In the genomic region with DNA sequence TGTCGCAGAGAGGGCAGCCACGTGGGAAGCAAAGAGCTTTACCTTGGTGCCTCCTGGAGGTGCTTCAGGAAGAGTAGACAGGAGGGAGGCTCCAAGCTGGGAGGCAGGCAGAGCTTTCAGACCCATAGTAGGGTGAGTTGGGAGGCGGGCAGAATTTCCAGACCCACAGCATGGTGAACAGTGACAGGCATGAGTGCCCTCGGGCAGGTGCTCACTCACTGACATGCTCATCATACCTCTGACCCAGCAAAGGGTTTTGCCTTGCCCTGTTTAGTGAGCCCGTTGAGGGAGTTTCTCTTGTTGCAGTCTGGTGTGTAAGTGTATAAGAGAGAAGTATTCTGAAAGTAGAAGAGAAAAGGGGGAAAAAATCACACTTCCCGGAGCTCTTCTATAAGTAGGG, we compare ENCODE assay signal across 16 cellular contexts.
A peak's percentile ranks its signal among the peaks of the same experiment; 100 is the strongest.
DNase-seq lines count a peak whose midpoint lies in the region; ATAC-seq and TF ChIP-seq lines count a peak whose summit lies in the region.
"Had no signal": no experiment of that assay in that cellular context is flagged by ENCODE, and none has a peak within 500 bp of the region (broad histone marks: within the 10 kb centered on the region; RNA-seq: fewer than 3 reads in every experiment).

No MANE protein-coding gene starts in this region.

- H3K4me3 Mint-ChIP-seq in GM23338 (no peak overlapping the region), WTC11 (no peak overlapping the region), Caco-2 (ENCODE audit: unreplicated experiment) (no peak overlapping the region)
- H3K4me3 Mint-ChIP-seq: CD4-positive, alpha-beta memory T cell; H9 had no signal

- H3K18ac ChIP-seq in trophoblast cell (ENCODE audit: low read length) = no peak overlapping the region

- no peaks in the 10 kb centered on the region for H3K27me3 ChIP-seq in GM23338 (ENCODE audit: insufficient read depth)
- H3K27me3 ChIP-seq in trophoblast cell (ENCODE audit: insufficient read depth, low read length) = no peaks in the 10 kb centered on the region
- H3K27me3 ChIP-seq in Caco-2 (replicated peaks; ENCODE audit: control insufficient read depth, insufficient read depth, low read length) = no peaks in the 10 kb centered on the region

- no CpG with 5 or more reads among the region's 6 CpGs for whole genome bisulfite sequencing in trophoblast cell (ENCODE audit: extremely low coverage, insufficient coverage, insufficient read length)

- intact Hi-C loops in Caco-2 (cut with micrococcal nuclease; ENCODE audit: unreplicated experiment) = no loop called here

- DNase-seq in COLO668 (lab: John Stamatoyannopoulos, UW; ENCODE audit: unreplicated experiment) = peak; percentile 12
- DNase-seq in GM23338 (ENCODE audit: low spot score) = no peak
- DNase-seq in WTC11 (ENCODE audit: low spot score) = no peak
- DNase-seq in trophoblast cell = peak; percentile 61 to 68
- DNase-seq in SK-N-DZ (ENCODE audit: low spot score) = no peak
- no peak for DNase-seq in Caco-2
- DNase-seq: 8988T; ACHN; C1 segment of cervical spinal cord; CD4-positive, alpha-beta memory T cell; DMS 273 treated with DMSO at 0.1 percent for 48 hours; GM23248; H9 had no signal

- peaks cover 4% of the 10 kb centered on the region; the same call in 1 of the 3 replicates for H3K9me3 Mint-ChIP-seq in GM23338
- peaks cover 23% of the 10 kb centered on the region for H3K9me3 Mint-ChIP-seq in WTC11
- no peaks in the 10 kb centered on the region for H3K9me3 Mint-ChIP-seq in Caco-2 (ENCODE audit: unreplicated experiment)

- no peak for TF ChIP-seq CTCF in GM23338 (conservative IDR thresholded peaks at IDR 0.05; ENCODE audit: low read depth in 2 of 2)
- TF ChIP-seq CTCF in WTC11 (IDR thresholded peaks at IDR 0.05) = no peak
- TF ChIP-seq CTCF in Caco-2 (IDR thresholded peaks at IDR 0.05; ENCODE audit: insufficient read depth in 1 of 2, low read depth in 1 of 2, low read length in 1 of 2, severe bottlenecking in 1 of 2, unreplicated experiment in 1 of 2) = no peak

- H2AFZ ChIP-seq in GM23338 (no peak overlapping the region), trophoblast cell (ENCODE audit: insufficient read depth, low read length, poor library complexity) (no peak overlapping the region)
- H2AFZ ChIP-seq: GM23248 had no signal

- no peaks in the 10 kb centered on the region for H3K79me1 ChIP-seq in trophoblast cell (ENCODE audit: low read length)

- CTCF ChIA-PET in WTC11 (lab: Charles Lee) = interaction anchor here (0.8 to 2.3 kb wide), 3 partner anchors 10 to 220 kb away, joined by 4 to 12 read pairs (median 6); no protein-coding TSS in a partner anchor
- CTCF ChIA-PET in Caco-2 (lab: Charles Lee) = no interaction called here

- peaks cover 43% of the 10 kb centered on the region for H3K36me3 Mint-ChIP-seq in GM23338 (ENCODE audit: low read depth)
- H3K36me3 Mint-ChIP-seq in WTC11 = peaks cover 37% of the 10 kb centered on the region
- no peaks in the 10 kb centered on the region for H3K36me3 Mint-ChIP-seq in Caco-2 (ENCODE audit: insufficient read depth, unreplicated experiment)
- H3K36me3 Mint-ChIP-seq: CD4-positive, alpha-beta memory T cell had no signal

- H3K23ac ChIP-seq in trophoblast cell (ENCODE audit: low read length) = no peak overlapping the region

- no peaks in the 10 kb centered on the region for H3K9me3 ChIP-seq in trophoblast cell (ENCODE audit: insufficient read depth, low read depth, low read length)
- peaks cover 8% of the 10 kb centered on the region for H3K9me3 ChIP-seq in Caco-2
- H3K9me3 ChIP-seq: A549 had no signal

- no peak overlapping the region for H4K8ac ChIP-seq in trophoblast cell (ENCODE audit: low read depth, low read length)

- no peaks in the 10 kb centered on the region for H3F3A ChIP-seq in GM23338 (replicated peaks; ENCODE audit: low read depth)

- no peak overlapping the region for H4K12ac ChIP-seq in trophoblast cell (ENCODE audit: low read depth, low read length)

- no peak overlapping the region for H3K9ac ChIP-seq in trophoblast cell (ENCODE audit: low read length)
- H3K9ac ChIP-seq: GM23248 had no signal

- H3K27me3 Mint-ChIP-seq in GM23338 (ENCODE audit: insufficient read depth, low read depth, poor library complexity) (no peaks in the 10 kb centered on the region), WTC11 (ENCODE audit: low read depth) (no peaks in the 10 kb centered on the region), Caco-2 (ENCODE audit: insufficient read depth, unreplicated experiment) (peaks cover 8% of the 10 kb centered on the region)
- H3K27me3 Mint-ChIP-seq: CD4-positive, alpha-beta memory T cell had no signal

- H3K4me3 ChIP-seq in GM23338 (no peak overlapping the region), trophoblast cell (ENCODE audit: low read depth, low read length) (no peak overlapping the region), Caco-2 (ENCODE audit: low read depth, low read length) (no peak overlapping the region)
- H3K4me3 ChIP-seq: A549, GM23248 had no signal

- no TSS peak for BruUV-seq in Caco-2 (replicated peaks; lab: Mats Ljungman, UMichigan)

- H3K4me2 ChIP-seq in GM23338 (no peak overlapping the region), trophoblast cell (ENCODE audit: low read length) (no peak overlapping the region)
- H3K4me2 ChIP-seq: A549 had no signal

- H2AK5ac ChIP-seq in trophoblast cell (ENCODE audit: low read length) = no peak overlapping the region

- peaks cover 12% of the 10 kb centered on the region for H3K9me2 ChIP-seq in GM23338 (ENCODE audit: insufficient read depth)

- peaks cover 10% of the 10 kb centered on the region; the same call in 1 of the 2 replicates for H4K20me1 ChIP-seq in GM23338 (replicated peaks; ENCODE audit: insufficient read depth)

- POLR2A ChIA-PET in WTC11 (lab: Charles Lee) = no interaction called here
- POLR2A ChIA-PET in Caco-2 (lab: Charles Lee) = no interaction called here

- H3K4me1 Mint-ChIP-seq in GM23338 (peaks cover 40% of the 10 kb centered on the region), WTC11 (peaks cover 45% of the 10 kb centered on the region), Caco-2 (ENCODE audit: low read depth, unreplicated experiment) (no peaks in the 10 kb centered on the region)
- H3K4me1 Mint-ChIP-seq: CD4-positive, alpha-beta memory T cell had no signal

- H2BK12ac ChIP-seq in trophoblast cell (ENCODE audit: low read length) = no peak overlapping the region

- H2BK120ac ChIP-seq in trophoblast cell (ENCODE audit: insufficient read depth, low read length, poor library complexity) = no peak overlapping the region

- H2BK5ac ChIP-seq in trophoblast cell (ENCODE audit: low read depth, low read length, poor library complexity) = no peak overlapping the region

- ATAC-seq in GM23338 (peak; percentile 35; the same call in 2 of the 3 replicates), WTC11 (peak; percentile 16; the same call in 1 of the 2 replicates), GM18520 (IDR thresholded peaks at IDR 0.05; ENCODE audit: unreplicated experiment) (no peak)
- ATAC-seq: A549, HCT116 had no signal

- no peak overlapping the region for H3K14ac ChIP-seq in trophoblast cell (ENCODE audit: low read length)

- H3K36me3 ChIP-seq in GM23338 (ENCODE audit: insufficient read depth) = peaks cover 14% of the 10 kb centered on the region
- no peaks in the 10 kb centered on the region for H3K36me3 ChIP-seq in trophoblast cell (ENCODE audit: control insufficient read depth in 1 of 2, insufficient read depth in 2 of 2, low read length in 2 of 2)
- no peaks in the 10 kb centered on the region for H3K36me3 ChIP-seq in Caco-2 (ENCODE audit: control insufficient read depth, insufficient read depth, low read length)

- H3K27ac Mint-ChIP-seq in GM23338 (peak overlapping the region; percentile 37; the same call in 1 of the 2 replicates), WTC11 (no peak overlapping the region), Caco-2 (ENCODE audit: unreplicated experiment) (no peak overlapping the region)
- H3K27ac Mint-ChIP-seq: CD4-positive, alpha-beta memory T cell; H9 had no signal

- H3K27ac ChIP-seq in GM23338 (ENCODE audit: low read depth) (no peak overlapping the region), trophoblast cell (ENCODE audit: low read depth, low read length) (no peak overlapping the region)
- H3K27ac ChIP-seq: A549, GM23248 had no signal

- H4K91ac ChIP-seq in trophoblast cell (ENCODE audit: low read depth, low read length) = no peak overlapping the region

- H3K4me1 ChIP-seq in GM23338 (ENCODE audit: insufficient read depth) (peaks cover 34% of the 10 kb centered on the region), trophoblast cell (ENCODE audit: control insufficient read depth in 1 of 2, insufficient read depth in 2 of 2, low read length in 2 of 2) (no peaks in the 10 kb centered on the region), Caco-2 (no peaks in the 10 kb centered on the region)
- H3K4me1 ChIP-seq: A549 had no signal

- H3K4ac ChIP-seq in trophoblast cell (ENCODE audit: low read depth, low read length) = no peak overlapping the region

- H3K79me2 ChIP-seq in GM23338 (replicated peaks; ENCODE audit: insufficient read depth) = peaks cover 100% of the 10 kb centered on the region
- H3K79me2 ChIP-seq in trophoblast cell (ENCODE audit: control insufficient read depth, insufficient read depth, low read length, poor library complexity) = no peaks in the 10 kb centered on the region

TF ChIP-seq in GM23338, 12 proteins besides CTCF, POLR2A, EP300 and RAD21 (continues in another document):
- no peak for TF ChIP-seq NANOG (IDR thresholded peaks at IDR 0.05; ENCODE audit: borderline replicate concordance)
- TF ChIP-seq, protein P1, sequence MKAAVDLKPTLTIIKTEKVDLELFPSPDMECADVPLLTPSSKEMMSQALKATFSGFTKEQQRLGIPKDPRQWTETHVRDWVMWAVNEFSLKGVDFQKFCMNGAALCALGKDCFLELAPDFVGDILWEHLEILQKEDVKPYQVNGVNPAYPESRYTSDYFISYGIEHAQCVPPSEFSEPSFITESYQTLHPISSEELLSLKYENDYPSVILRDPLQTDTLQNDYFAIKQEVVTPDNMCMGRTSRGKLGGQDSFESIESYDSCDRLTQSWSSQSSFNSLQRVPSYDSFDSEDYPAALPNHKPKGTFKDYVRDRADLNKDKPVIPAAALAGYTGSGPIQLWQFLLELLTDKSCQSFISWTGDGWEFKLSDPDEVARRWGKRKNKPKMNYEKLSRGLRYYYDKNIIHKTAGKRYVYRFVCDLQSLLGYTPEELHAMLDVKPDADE (IDR thresholded peaks at IDR 0.05) = no peak
- TF ChIP-seq JUNB (IDR thresholded peaks at IDR 0.05; ENCODE audit: unreplicated experiment) = no peak

TF ChIP-seq in WTC11, 78 proteins besides CTCF, POLR2A, EP300 and RAD21 (continues in another document):
- TF ChIP-seq EMX1 (CRISPR knock-in tag; IDR thresholded peaks at IDR 0.05) (no peak), HMGA2 (CRISPR knock-in tag; IDR thresholded peaks at IDR 0.05) (no peak), SMAD4 (CRISPR knock-in tag; IDR thresholded peaks at IDR 0.05) (no peak), RELA (CRISPR knock-in tag; IDR thresholded peaks at IDR 0.05; ENCODE audit: borderline replicate concordance) (no peak)
- TF ChIP-seq, protein P2, sequence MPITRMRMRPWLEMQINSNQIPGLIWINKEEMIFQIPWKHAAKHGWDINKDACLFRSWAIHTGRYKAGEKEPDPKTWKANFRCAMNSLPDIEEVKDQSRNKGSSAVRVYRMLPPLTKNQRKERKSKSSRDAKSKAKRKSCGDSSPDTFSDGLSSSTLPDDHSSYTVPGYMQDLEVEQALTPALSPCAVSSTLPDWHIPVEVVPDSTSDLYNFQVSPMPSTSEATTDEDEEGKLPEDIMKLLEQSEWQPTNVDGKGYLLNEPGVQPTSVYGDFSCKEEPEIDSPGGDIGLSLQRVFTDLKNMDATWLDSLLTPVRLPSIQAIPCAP (CRISPR knock-in tag; IDR thresholded peaks at IDR 0.05) = no peak

Comparison
In these comparisons a context has a peak if more than half of its experiments do, and no peak if none do; other contexts are left out.
1. DNase-seq: peak in COLO668 (single experiment) and trophoblast cell (2 of 2); none in GM23338 (single experiment), WTC11 (single experiment), SK-N-DZ (single experiment) and Caco-2 (0 of 2).